Comparison of ENCODE assay signal across 8 cellular contexts in the genomic region with DNA sequence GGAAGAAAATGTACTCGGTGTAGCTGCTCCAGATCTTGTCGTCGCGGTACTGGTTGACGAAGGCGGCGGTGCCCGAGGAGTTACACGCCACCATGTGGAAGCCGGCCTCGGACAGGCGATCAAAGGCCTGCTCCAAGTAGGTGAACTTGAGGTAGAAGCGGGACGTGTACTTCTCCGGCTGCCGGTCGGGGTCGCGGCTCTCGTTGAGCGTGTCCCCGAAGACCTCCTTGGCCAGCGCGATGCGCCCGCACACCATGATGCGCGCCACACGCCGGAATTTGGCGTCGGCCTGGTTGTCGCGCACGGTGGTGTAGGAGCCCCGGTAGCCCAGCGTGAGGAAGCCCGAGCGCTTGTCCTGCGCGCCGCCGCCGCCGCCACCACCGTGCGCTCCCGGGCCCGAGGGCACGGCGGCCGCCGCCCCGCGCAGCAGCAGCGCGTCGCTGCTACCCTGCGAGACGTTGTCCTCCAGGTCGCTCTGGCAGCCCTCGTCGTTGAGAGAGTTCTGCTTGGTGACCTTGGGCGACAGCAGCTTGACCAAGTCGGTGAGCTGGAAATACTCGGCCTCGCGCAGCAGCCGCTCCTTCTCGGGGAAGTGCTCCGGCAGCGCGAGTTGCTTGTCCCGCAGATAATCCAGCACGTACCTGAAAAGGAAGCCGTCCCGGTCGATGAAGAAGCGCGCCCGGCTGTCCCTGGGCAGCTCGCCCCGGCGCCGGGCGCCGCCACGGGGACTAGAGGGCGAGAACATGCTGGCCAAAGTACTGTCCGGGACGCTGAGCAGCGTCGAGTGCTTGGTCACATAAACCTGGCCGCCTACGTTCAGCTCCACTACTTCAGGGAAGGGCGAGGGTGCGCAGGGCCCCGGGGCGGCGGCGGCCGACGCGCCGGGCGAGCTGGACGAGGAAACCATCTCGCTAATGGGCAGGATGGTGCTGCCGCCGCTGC. TPM values are rescaled to one million over a fixed set of nuclear protein-coding genes. Genes with fewer than 3 reads are reported as not detected.
DNase-seq lines count a peak whose midpoint lies in the region; TF ChIP-seq lines count a peak whose summit lies in the region.

No MANE protein-coding gene starts in this region.

- no peaks in the 10 kb centered on the region for H3K9me3 ChIP-seq in subcutaneous abdominal adipose tissue (ENCODE audit: control insufficient read depth in 5 of 5, low read length in 5 of 5)

- peak; percentile 55 for DNase-seq in activated CD4-positive, alpha-beta T cell treated with anti-CD3 and anti-CD28 coated beads, Interleukin-2, amount 10 ng/mL, durations not matched to agents 24 days and 14 days
- DNase-seq in activated CD4-positive, alpha-beta T cell treated with anti-CD3 and anti-CD28 coated beads for 4 hours: no peak
- peak; percentile 11 for DNase-seq in M059J (ENCODE audit: low read depth)
- peak; percentile 89 for DNase-seq in chondrocyte (ENCODE audit: low spot score)
- peak; percentile 73 for DNase-seq in left kidney (ENCODE audit: low read depth, low spot score)
- DNase-seq in mesenteric fat pad (ENCODE audit: low spot score): no peak
- no peak for DNase-seq in DMS79 (lab: John Stamatoyannopoulos, UW)

- H3K9ac ChIP-seq in subcutaneous abdominal adipose tissue (ENCODE audit: low read length in 5 of 5): no peak overlapping the region

- TF ChIP-seq CTCF in chondrocyte (IDR thresholded peaks at IDR 0.05): no peak

- no peak overlapping the region for H3K27ac ChIP-seq in subcutaneous abdominal adipose tissue (ENCODE audit: low read depth, low read length)

- no peaks in the 10 kb centered on the region for H3K36me3 ChIP-seq in subcutaneous abdominal adipose tissue (ENCODE audit: control insufficient read depth in 5 of 5, insufficient read depth in 5 of 5, low read length in 5 of 5)

- H3K27me3 ChIP-seq in subcutaneous abdominal adipose tissue (ENCODE audit: control insufficient read depth in 5 of 5, insufficient read depth in 4 of 5, low read length in 5 of 5): peaks cover 11 to 29% (median 27%) of the 10 kb centered on the region in 5 donors

- intact Hi-C loops in activated CD4-positive, alpha-beta T cell treated with anti-CD3 and anti-CD28 coated beads, Interleukin-2, amount 10 ng/mL, durations not matched to agents 24 days and 14 days (cut with micrococcal nuclease): loop anchor here (2.0 to 5.0 kb wide), 3 partner anchors 179 to 279 kb away; a partner anchor contains a TSS

- H3K27ac Mint-ChIP-seq in activated CD4-positive, alpha-beta T cell treated with anti-CD3 and anti-CD28 coated beads, Interleukin-2, amount 10 ng/mL, durations not matched to agents 24 days and 14 days: no peak overlapping the region
- H3K27ac Mint-ChIP-seq in chondrocyte (ENCODE audit: unreplicated experiment): no peak overlapping the region

- peaks cover 0 to 29% (median 25%) of the 10 kb centered on the region in 5 donors for H3K4me1 ChIP-seq in subcutaneous abdominal adipose tissue (ENCODE audit: control insufficient read depth in 5 of 5, insufficient read depth in 5 of 5, low read length in 5 of 5)

- H3K4me3 Mint-ChIP-seq in activated CD4-positive, alpha-beta T cell treated with anti-CD3 and anti-CD28 coated beads, Interleukin-2, amount 10 ng/mL, durations not matched to agents 24 days and 14 days: no peak overlapping the region
- peak overlapping the region; percentile 5 for H3K4me3 Mint-ChIP-seq in chondrocyte (ENCODE audit: unreplicated experiment)

- peaks cover 9% of the 10 kb centered on the region for H3K4me1 Mint-ChIP-seq in activated CD4-positive, alpha-beta T cell treated with anti-CD3 and anti-CD28 coated beads, Interleukin-2, amount 10 ng/mL, durations not matched to agents 24 days and 14 days
- H3K4me1 Mint-ChIP-seq in chondrocyte (ENCODE audit: low read depth): peaks cover 10% of the 10 kb centered on the region

- H3K27me3 Mint-ChIP-seq in activated CD4-positive, alpha-beta T cell treated with anti-CD3 and anti-CD28 coated beads, Interleukin-2, amount 10 ng/mL, durations not matched to agents 24 days and 14 days: peaks cover 51% of the 10 kb centered on the region
- H3K27me3 Mint-ChIP-seq in chondrocyte (ENCODE audit: low read depth): peaks cover 67% of the 10 kb centered on the region

- H3K4me3 ChIP-seq in subcutaneous abdominal adipose tissue (ENCODE audit: low read depth in 1 of 5, low read length in 5 of 5): peak overlapping the region in 4 of 5 donors; percentile 65 to 76 (median 68)

- no peaks in the 10 kb centered on the region for H3K36me3 Mint-ChIP-seq in activated CD4-positive, alpha-beta T cell treated with anti-CD3 and anti-CD28 coated beads, Interleukin-2, amount 10 ng/mL, durations not matched to agents 24 days and 14 days (ENCODE audit: low read depth)
- no peaks in the 10 kb centered on the region for H3K36me3 Mint-ChIP-seq in chondrocyte (ENCODE audit: low read depth)

- no peaks in the 10 kb centered on the region for H3K9me3 Mint-ChIP-seq in activated CD4-positive, alpha-beta T cell treated with anti-CD3 and anti-CD28 coated beads, Interleukin-2, amount 10 ng/mL, durations not matched to agents 24 days and 14 days
- H3K9me3 Mint-ChIP-seq in chondrocyte (ENCODE audit: low read depth): no peaks in the 10 kb centered on the region

RNA-seq across cellular contexts. Expression of a gene that starts 0.8 kb away (rescaled TPM):
- not detected in 2 replicates for total RNA-seq in activated CD4-positive, alpha-beta T cell treated with anti-CD3 and anti-CD28 coated beads, Interleukin-2, amount 10 ng/mL, durations not matched to agents 24 days and 14 days
- not detected in 2 replicates for total RNA-seq in M059J (2014; rRNA removed; shearing (Covaris generic))
- total RNA-seq in chondrocyte (not detected in 3 replicates), mesenteric fat pad (not detected)

Comparison
In these comparisons a context has a peak if more than half of its experiments do, and no peak if none do; other contexts are left out.
1. DNase-seq: peak in activated CD4-positive, alpha-beta T cell treated with anti-CD3 and anti-CD28 coated beads, Interleukin-2, amount 10 ng/mL, durations not matched to agents 24 days and 14 days (single experiment), M059J (single experiment), chondrocyte (single experiment) and left kidney (single experiment); none in activated CD4-positive, alpha-beta T cell treated with anti-CD3 and anti-CD28 coated beads for 4 hours (0 of 2), mesenteric fat pad (single experiment) and DMS79 (single experiment).